ENCODE assay signal across 8 cellular contexts in the genomic region with DNA sequence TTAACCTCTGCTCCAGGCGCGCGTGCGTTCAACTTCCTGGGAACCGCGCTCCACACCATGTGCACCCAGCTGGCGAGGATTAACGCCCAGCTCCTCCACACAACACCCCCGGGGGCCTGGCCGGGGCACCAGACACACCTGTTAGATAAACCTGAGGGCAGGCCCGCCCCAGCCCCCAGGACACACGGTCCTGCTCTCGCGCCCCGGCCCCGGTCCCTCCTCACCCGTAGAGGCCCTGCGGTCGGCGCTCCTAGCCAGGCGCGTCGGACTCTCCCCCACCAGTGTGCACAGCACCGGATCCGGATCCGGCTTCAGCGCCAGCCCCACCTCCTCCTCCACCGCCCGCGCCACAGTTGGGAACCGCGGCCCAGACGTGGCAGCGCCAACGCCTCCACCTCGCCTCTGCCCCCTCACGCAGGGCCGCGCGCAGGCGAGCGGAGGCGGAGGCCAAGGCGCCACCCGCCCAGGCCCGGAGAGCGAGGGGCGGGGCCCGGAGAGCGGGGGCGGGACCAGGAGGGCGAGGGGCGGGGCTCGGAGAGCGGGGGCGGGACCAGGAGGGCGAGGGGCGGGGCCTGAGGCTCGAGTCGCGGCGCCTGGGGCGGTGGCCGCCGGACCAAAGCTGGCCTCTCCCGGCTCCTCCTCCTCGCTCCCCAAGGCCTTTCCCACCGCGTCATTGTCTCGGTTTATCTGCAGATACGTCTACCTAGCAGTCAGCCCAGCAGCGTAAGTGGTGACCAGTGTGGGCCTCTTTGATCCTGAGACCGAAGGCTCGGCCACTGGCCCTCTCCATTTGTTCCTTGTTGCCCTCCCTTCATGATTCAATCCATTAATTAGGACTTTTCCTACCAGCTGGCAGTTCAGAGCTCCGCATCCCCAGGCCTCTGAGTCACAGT. TPM values are rescaled to one million over a fixed set of nuclear protein-coding genes. Genes with fewer than 3 reads are reported as not detected.
A peak's percentile ranks its signal among the peaks of the same experiment; 100 is the strongest.
DNase-seq lines count a peak whose midpoint lies in the region; ATAC-seq and TF ChIP-seq lines count a peak whose summit lies in the region.

A gene (minus strand): TSS at position 404 of the 893 bp plus-strand sequence. CDS start 6,957 bp downstream, outside the sequence.

- H3K4me3 Mint-ChIP-seq in activated T-cell treated with anti-CD3 and anti-CD28 coated beads, Interleukin-2, amount 50 U/mL, for 24 hours, result peak within 1 kb of the TSS; percentile 93

- H3K27ac ChIP-seq in mucosa of rectum (ENCODE audit: low read depth in 2 of 2, low read length in 2 of 2), result peak within 1 kb of the TSS; percentile 88 to 91

- H3K36me3 ChIP-seq in mucosa of rectum (ENCODE audit: control insufficient read depth in 2 of 2, insufficient read depth in 2 of 2, low read length in 2 of 2), result no peaks in the 10 kb centered on the region

- H3K9me3 Mint-ChIP-seq in activated T-cell treated with anti-CD3 and anti-CD28 coated beads, Interleukin-2, amount 50 U/mL, for 24 hours, result peaks cover under 1% of the 10 kb centered on the region

- peak within 1 kb of the TSS; percentile 94 for H3K4me3 ChIP-seq in Jurkat, Clone E6-1 (ENCODE audit: low read length)
- peak within 1 kb of the TSS; percentile 92 to 93 for H3K4me3 ChIP-seq in mucosa of rectum (ENCODE audit: low read length in 2 of 2)

- TF ChIP-seq POLR2A in erythroblast (IDR thresholded peaks at IDR 0.05; ENCODE audit: low read length), result peak; percentile 52

- H3K4me1 ChIP-seq in mucosa of rectum (ENCODE audit: control insufficient read depth in 2 of 2, insufficient read depth in 2 of 2, low read length in 2 of 2), result peaks cover 0 to 9% of the 10 kb centered on the region in 2 donors

- peak within 1 kb of the TSS; percentile 87 for H3K27ac Mint-ChIP-seq in activated T-cell treated with anti-CD3 and anti-CD28 coated beads, Interleukin-2, amount 50 U/mL, for 24 hours

- no peaks in the 10 kb centered on the region for H3K9me3 ChIP-seq in mucosa of rectum (ENCODE audit: control insufficient read depth in 2 of 2, low read length in 2 of 2)

- peak within 1 kb of the TSS; percentile 80 to 87 for H3K9ac ChIP-seq in mucosa of rectum (ENCODE audit: low read depth in 1 of 2, low read length in 2 of 2)

- DNase-seq in DMS153 (lab: John Stamatoyannopoulos, UW), result peak; percentile 82
- DNase-seq in Jurkat, Clone E6-1 (ENCODE audit: low read depth, low spot score), result peak; percentile 75
- DNase-seq in activated T-cell treated with anti-CD3 and anti-CD28 coated beads, Interleukin-2, amount 50 U/mL, for 24 hours, result peak; percentile 90
- DNase-seq in erythroblast (lab: John Stamatoyannopoulos, UW), result peak; percentile 94 to 95
- DNase-seq in stimulated activated CD8-positive, alpha-beta memory T cell treated with anti-CD3 and anti-CD28 coated beads, Interleukin-4, amount 100 ng/mL, for 4 hours (ENCODE audit: low read depth in 2 of 2, low spot score in 1 of 2), result peak; percentile 61 to 79

- no peaks in the 10 kb centered on the region for H3K27me3 Mint-ChIP-seq in activated T-cell treated with anti-CD3 and anti-CD28 coated beads, Interleukin-2, amount 50 U/mL, for 24 hours

- peaks cover 46% of the 10 kb centered on the region for H3K4me1 Mint-ChIP-seq in activated T-cell treated with anti-CD3 and anti-CD28 coated beads, Interleukin-2, amount 50 U/mL, for 24 hours (ENCODE audit: low read depth)

- peak; percentile 88 for ATAC-seq in GM21619 (IDR thresholded peaks at IDR 0.05; ENCODE audit: unreplicated experiment)

- peaks cover 24% of the 10 kb centered on the region for H3K36me3 Mint-ChIP-seq in activated T-cell treated with anti-CD3 and anti-CD28 coated beads, Interleukin-2, amount 50 U/mL, for 24 hours (ENCODE audit: low read depth)

- H3K27me3 ChIP-seq in mucosa of rectum (ENCODE audit: control insufficient read depth in 2 of 2, insufficient read depth in 2 of 2, low read length in 2 of 2), result no peaks in the 10 kb centered on the region

TF ChIP-seq in PFSK-1, 5 proteins besides CTCF, POLR2A, EP300 and RAD21:
- TF ChIP-seq POLR2AphosphoS5 (IDR thresholded peaks at IDR 0.05; ENCODE audit: low read depth, low read length), result peak; percentile 67
- TF ChIP-seq, protein P1, sequence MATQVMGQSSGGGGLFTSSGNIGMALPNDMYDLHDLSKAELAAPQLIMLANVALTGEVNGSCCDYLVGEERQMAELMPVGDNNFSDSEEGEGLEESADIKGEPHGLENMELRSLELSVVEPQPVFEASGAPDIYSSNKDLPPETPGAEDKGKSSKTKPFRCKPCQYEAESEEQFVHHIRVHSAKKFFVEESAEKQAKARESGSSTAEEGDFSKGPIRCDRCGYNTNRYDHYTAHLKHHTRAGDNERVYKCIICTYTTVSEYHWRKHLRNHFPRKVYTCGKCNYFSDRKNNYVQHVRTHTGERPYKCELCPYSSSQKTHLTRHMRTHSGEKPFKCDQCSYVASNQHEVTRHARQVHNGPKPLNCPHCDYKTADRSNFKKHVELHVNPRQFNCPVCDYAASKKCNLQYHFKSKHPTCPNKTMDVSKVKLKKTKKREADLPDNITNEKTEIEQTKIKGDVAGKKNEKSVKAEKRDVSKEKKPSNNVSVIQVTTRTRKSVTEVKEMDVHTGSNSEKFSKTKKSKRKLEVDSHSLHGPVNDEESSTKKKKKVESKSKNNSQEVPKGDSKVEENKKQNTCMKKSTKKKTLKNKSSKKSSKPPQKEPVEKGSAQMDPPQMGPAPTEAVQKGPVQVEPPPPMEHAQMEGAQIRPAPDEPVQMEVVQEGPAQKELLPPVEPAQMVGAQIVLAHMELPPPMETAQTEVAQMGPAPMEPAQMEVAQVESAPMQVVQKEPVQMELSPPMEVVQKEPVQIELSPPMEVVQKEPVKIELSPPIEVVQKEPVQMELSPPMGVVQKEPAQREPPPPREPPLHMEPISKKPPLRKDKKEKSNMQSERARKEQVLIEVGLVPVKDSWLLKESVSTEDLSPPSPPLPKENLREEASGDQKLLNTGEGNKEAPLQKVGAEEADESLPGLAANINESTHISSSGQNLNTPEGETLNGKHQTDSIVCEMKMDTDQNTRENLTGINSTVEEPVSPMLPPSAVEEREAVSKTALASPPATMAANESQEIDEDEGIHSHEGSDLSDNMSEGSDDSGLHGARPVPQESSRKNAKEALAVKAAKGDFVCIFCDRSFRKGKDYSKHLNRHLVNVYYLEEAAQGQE (IDR thresholded peaks at IDR 0.05; ENCODE audit: insufficient read depth in 1 of 2, low read depth in 2 of 2, low read length in 2 of 2), result no peak
- TF ChIP-seq FOXP2 (optimal IDR thresholded peaks at IDR 0.05; ENCODE audit: borderline replicate concordance, extremely low read depth, extremely low read length, insufficient read depth), result peak; percentile 75
- 0 out of 2 replicates have a peak, but pooled peaks have one; percentile 21 for TF ChIP-seq SIN3A (IDR thresholded peaks at IDR 0.05; ENCODE audit: borderline replicate concordance, insufficient read depth, low read length)
- peak; percentile 66; the same call in 1 of the 2 replicates for TF ChIP-seq TAF1 (IDR thresholded peaks at IDR 0.05; ENCODE audit: borderline replicate concordance, insufficient read depth, low read length)

RNA-seq across cellular contexts. Expression of the gene that starts here (rescaled TPM):
- 23.1 TPM for polyA plus RNA-seq in Jurkat, Clone E6-1 (2012; ENCODE audit: insufficient read depth, insufficient read length)
- polyA plus RNA-seq in PFSK-1 (2012; ENCODE audit: insufficient read length, low read depth), result 34.0 TPM

Comparison
In these comparisons a context has a peak if more than half of its experiments do, and no peak if none do; other contexts are left out.
1. Peak in every context shown above with its lines: DNase-seq, ATAC-seq, H3K4me3 ChIP-seq and H3K27ac ChIP-seq.